17 cellular contexts compared by ENCODE assay signal in genomic region chr5:32523625-32524024, GRCh38.
DNase-seq lines count a peak whose midpoint lies in the region; ATAC-seq and TF ChIP-seq lines count a peak whose summit lies in the region.
"Had no signal": no experiment of that assay in that cellular context is flagged by ENCODE, and none has a peak within 500 bp of the region (broad histone marks: within the 10 kb centered on the region; RNA-seq: fewer than 3 reads in every experiment).

No MANE protein-coding gene starts in this region.

- peak; percentile 81 for ATAC-seq in SK-N-SH treated with all-trans-retinoic acid at 6 μM for 48 hours
- ATAC-seq in right lobe of liver = peak; percentile 64 to 82 (median 72)
- ATAC-seq in GM18519 (IDR thresholded peaks at IDR 0.05; ENCODE audit: low FRiP score, unreplicated experiment) = no peak

- DNase-seq in SHP77 (lab: John Stamatoyannopoulos, UW) (peak; percentile 7 to 25), SHP77 treated with DMSO at 0.1 percent for 48 hours (lab: John Stamatoyannopoulos, UW) (no peak), HFF-Myc (ENCODE audit: extremely low read depth, low read depth) (no peak), right lobe of liver (no peak), medulla oblongata (ENCODE audit: extremely low spot score) (no peak), NCI-H226 (no peak)
- DNase-seq: activated CD4-positive, alpha-beta T cell treated with anti-CD3 and anti-CD28 coated beads, Interleukin-2, amount 50 U/mL, for 48 hours; activated gamma-delta T cell treated with Interleukin-2 at 50 U/mL for 16 hours; glutamatergic neuron; H7; natural killer cell; NCI-H1105 treated with DMSO at 0.1 percent for 48 hours; NCI-H524 treated with DMSO at 0.1 percent for 48 hours; stimulated activated CD4-positive, alpha-beta T cell treated with anti-CD3 and anti-CD28 coated beads, Interleukin-4, amount 100 ng/mL, for 24 hours; stimulated activated naive CD4-positive, alpha-beta T cell treated with Interleukin-2 at 50 U/mL for 16 hours had no signal

- H3K9me3 ChIP-seq in right lobe of liver = no peaks in the 10 kb centered on the region

- no peaks in the 10 kb centered on the region for H3K4me1 ChIP-seq in right lobe of liver

- H3K36me3 ChIP-seq in right lobe of liver = no peaks in the 10 kb centered on the region

- TF ChIP-seq CTCF in HFF-Myc (IDR thresholded peaks at IDR 0.05; ENCODE audit: low read depth, low read length, missing control alignments) = peak; percentile 23
- TF ChIP-seq CTCF in right lobe of liver (IDR thresholded peaks at IDR 0.05) = peak; percentile 10 to 35 (median 25)

- no peak overlapping the region for H3K4me3 ChIP-seq in HFF-Myc (replicated peaks; ENCODE audit: low read depth, low read length)
- H3K4me3 ChIP-seq in right lobe of liver = no peak overlapping the region

- TF ChIP-seq POLR2A in right lobe of liver (IDR thresholded peaks at IDR 0.05) = no peak

- intact Hi-C loops in right lobe of liver (cut with DNase I) = loop anchor here in 1 of 2 donors (10.0 kb wide), 1 partner anchor 61 kb away; the partner anchor contains the start of gene SUB1

- 59% methylated on average over 7 of the region's 7 CpGs for WGBS in right lobe of liver (ENCODE audit: insufficient coverage, low coverage, low lambda C conversion rate, missing lambda C conversion rate)

- no peaks in the 10 kb centered on the region for H3K27me3 ChIP-seq in right lobe of liver

- H3K27ac ChIP-seq in right lobe of liver = no peak overlapping the region

TF ChIP-seq in SK-N-SH treated with all-trans-retinoic acid at 6 μM for 48 hours, 23 proteins besides CTCF, POLR2A, EP300 and RAD21:
- TF ChIP-seq TOX (CRISPR knock-in tag; IDR thresholded peaks at IDR 0.05; ENCODE audit: borderline replicate concordance) = no peak
- no peak for TF ChIP-seq CSDC2 (CRISPR knock-in tag; IDR thresholded peaks at IDR 0.05)
- no peak for TF ChIP-seq ISL1 (CRISPR knock-in tag; IDR thresholded peaks at IDR 0.05)
- TF ChIP-seq ZFP3 (CRISPR knock-in tag; IDR thresholded peaks at IDR 0.05) = no peak
- no peak for TF ChIP-seq ESRRG (CRISPR knock-in tag; IDR thresholded peaks at IDR 0.05)
- no peak for TF ChIP-seq ARNTL (CRISPR knock-in tag; IDR thresholded peaks at IDR 0.05; ENCODE audit: borderline replicate concordance, low read depth)

Comparison
In these comparisons a context has a peak if more than half of its experiments do, and no peak if none do; other contexts are left out.
1. DNase-seq: peak in SHP77 (2 of 2); none in SHP77 treated with DMSO at 0.1 percent for 48 hours (single experiment), HFF-Myc (single experiment), right lobe of liver (0 of 3), medulla oblongata (single experiment) and NCI-H226 (single experiment).